In genomic region chr6:159758031-159759001, GRCh38 we compare ENCODE assay signal across 10 cellular contexts. TPM values are rescaled to one million over a fixed set of nuclear protein-coding genes. Genes with fewer than 3 reads are reported as not detected.
DNase-seq lines count a peak whose midpoint lies in the region; ATAC-seq and TF ChIP-seq lines count a peak whose summit lies in the region.
"Had no signal": no experiment of that assay in that cellular context is flagged by ENCODE, and none has a peak within 500 bp of the region (broad histone marks: within the 10 kb centered on the region; RNA-seq: fewer than 3 reads in every experiment).

No MANE protein-coding gene starts in this region.

- H3K27ac ChIP-seq in PC-3 (ENCODE audit: low read length) = no peak overlapping the region
- no peak overlapping the region for H3K27ac ChIP-seq in esophagus squamous epithelium
- H3K27ac ChIP-seq: BLaER1 treated with 17β-estradiol and CSF1 and Interleukin-3, amounts not matched to agents 10 nM and 100 nM had no signal

- TF ChIP-seq POLR2A in esophagus squamous epithelium (IDR thresholded peaks at IDR 0.05) = no peak

- no peak overlapping the region for H2AFZ ChIP-seq in PC-3 (ENCODE audit: low read length)

- peaks cover 35% of the 10 kb centered on the region for H3K4me1 Mint-ChIP-seq in T-helper 2 cell treated with Interferon-gamma antibody and Interleukin-4, amounts not matched to agents 5 μg/mL and 100 μg/mL, for 36 hours (ENCODE audit: low read depth)
- H3K4me1 Mint-ChIP-seq in effector memory CD8-positive, alpha-beta T cell (ENCODE audit: low read depth in 2 of 2) = peaks cover 23 to 27% of the 10 kb centered on the region in 2 donors
- H3K4me1 Mint-ChIP-seq in progenitor cell of endocrine pancreas (ENCODE audit: low read depth) = peaks cover 20% of the 10 kb centered on the region

- POLR2A ChIA-PET in PC-3 (lab: Charles Lee; ENCODE audit: unreplicated experiment) = no interaction called here

- no peaks in the 10 kb centered on the region for H3K9me3 ChIP-seq in PC-3 (ENCODE audit: low read length)
- H3K9me3 ChIP-seq in esophagus squamous epithelium = no peaks in the 10 kb centered on the region
- H3K9me3 ChIP-seq: BLaER1 treated with 17β-estradiol and CSF1 and Interleukin-3, amounts not matched to agents 10 nM and 100 nM had no signal

- no peak overlapping the region for H3K4me2 ChIP-seq in PC-3 (ENCODE audit: low read length)
- H3K4me2 ChIP-seq: BLaER1 treated with 17β-estradiol and CSF1 and Interleukin-3, amounts not matched to agents 10 nM and 100 nM had no signal

- H3K36me3 Mint-ChIP-seq in T-helper 2 cell treated with Interferon-gamma antibody and Interleukin-4, amounts not matched to agents 5 μg/mL and 100 μg/mL, for 36 hours (ENCODE audit: low read depth) = peaks cover 58% of the 10 kb centered on the region
- H3K36me3 Mint-ChIP-seq in effector memory CD8-positive, alpha-beta T cell (ENCODE audit: insufficient read depth) = peaks cover 76% of the 10 kb centered on the region
- peaks cover 29% of the 10 kb centered on the region for H3K36me3 Mint-ChIP-seq in progenitor cell of endocrine pancreas (ENCODE audit: insufficient read depth)

- no peaks in the 10 kb centered on the region for H3K9me3 Mint-ChIP-seq in T-helper 2 cell treated with Interferon-gamma antibody and Interleukin-4, amounts not matched to agents 5 μg/mL and 100 μg/mL, for 36 hours
- no peaks in the 10 kb centered on the region for H3K9me3 Mint-ChIP-seq in effector memory CD8-positive, alpha-beta T cell
- H3K9me3 Mint-ChIP-seq in progenitor cell of endocrine pancreas (ENCODE audit: low read depth) = no peaks in the 10 kb centered on the region

- no peaks in the 10 kb centered on the region for H3F3A ChIP-seq in PC-3 (ENCODE audit: low read length, unreplicated experiment)

- intact Hi-C loops in PC-3 (cut with micrococcal nuclease) (loop anchor here (2.0 kb wide), 1 partner anchor 32 kb away; the partner anchor contains the start of gene WTAP), esophagus squamous epithelium (cut with DNase I) (no loop called here)

- no peak for DNase-seq in T-helper 2 cell treated with Interferon-gamma antibody and Interleukin-4, amounts not matched to agents 5 μg/mL and 100 μg/mL, for 36 hours (ENCODE audit: low spot score)
- DNase-seq in T-helper 2 cell = no peak
- DNase-seq in PC-3 = peak; percentile 54
- no peak for DNase-seq in effector memory CD8-positive, alpha-beta T cell
- DNase-seq in progenitor cell of endocrine pancreas (ENCODE audit: low spot score, unreplicated experiment) = no peak
- DNase-seq in HuH-7.5 (ENCODE audit: low spot score) = no peak
- no peak for DNase-seq in esophagus squamous epithelium (lab: John Stamatoyannopoulos, UW)
- DNase-seq in activated CD4-positive, CD25-positive, alpha-beta regulatory T cell (lab: John Stamatoyannopoulos, UW) = no peak
- DNase-seq: Kasumi-1 had no signal

- H3K36me3 ChIP-seq in PC-3 (ENCODE audit: low read depth, low read length) = peaks cover 35% of the 10 kb centered on the region
- H3K36me3 ChIP-seq in esophagus squamous epithelium = peaks cover 6 to 64% (median 27%) of the 10 kb centered on the region in 3 donors

- H3K27ac Mint-ChIP-seq in T-helper 2 cell treated with Interferon-gamma antibody and Interleukin-4, amounts not matched to agents 5 μg/mL and 100 μg/mL, for 36 hours = peak overlapping the region; percentile 23
- peak overlapping the region; percentile 79 to 86 for H3K27ac Mint-ChIP-seq in effector memory CD8-positive, alpha-beta T cell
- peak overlapping the region; percentile 65 for H3K27ac Mint-ChIP-seq in progenitor cell of endocrine pancreas

- no peaks in the 10 kb centered on the region for H3K27me3 Mint-ChIP-seq in T-helper 2 cell treated with Interferon-gamma antibody and Interleukin-4, amounts not matched to agents 5 μg/mL and 100 μg/mL, for 36 hours (ENCODE audit: low read depth)
- H3K27me3 Mint-ChIP-seq in effector memory CD8-positive, alpha-beta T cell = no peaks in the 10 kb centered on the region
- H3K27me3 Mint-ChIP-seq in progenitor cell of endocrine pancreas = no peaks in the 10 kb centered on the region

- no peak overlapping the region for H3K4me3 ChIP-seq in PC-3 (ENCODE audit: low read length)
- H3K4me3 ChIP-seq in esophagus squamous epithelium = no peak overlapping the region
- H3K4me3 ChIP-seq: BLaER1 treated with 17β-estradiol and CSF1 and Interleukin-3, amounts not matched to agents 10 nM and 100 nM had no signal

- no TSS peak for BruUV-seq in PC-3 (replicated peaks; lab: Mats Ljungman, UMichigan)

- 87 to 95% methylated on average over 7 of the region's 7 CpGs for WGBS in esophagus squamous epithelium, 2 donors

- TF ChIP-seq CTCF in PC-3 (conservative IDR thresholded peaks at IDR 0.05; ENCODE audit: low read depth, low read length) (peak; percentile 27), progenitor cell of endocrine pancreas (IDR thresholded peaks at IDR 0.05; ENCODE audit: unreplicated experiment) (no peak), esophagus squamous epithelium (IDR thresholded peaks at IDR 0.05) (peak in 1 of 6 experiments; percentile 9)

- no peak overlapping the region for H3K4me3 Mint-ChIP-seq in T-helper 2 cell treated with Interferon-gamma antibody and Interleukin-4, amounts not matched to agents 5 μg/mL and 100 μg/mL, for 36 hours
- H3K4me3 Mint-ChIP-seq in effector memory CD8-positive, alpha-beta T cell = no peak overlapping the region
- peak overlapping the region; percentile 19 for H3K4me3 Mint-ChIP-seq in progenitor cell of endocrine pancreas (ENCODE audit: low read depth)

- no peak for ATAC-seq in PC-3
- ATAC-seq in effector memory CD8-positive, alpha-beta T cell (replicated peaks) = no peak

- no peaks in the 10 kb centered on the region for H3K79me2 ChIP-seq in PC-3 (ENCODE audit: low read length)

- H3K4me1 ChIP-seq in PC-3 (ENCODE audit: insufficient read depth, low read length) (peaks cover 21% of the 10 kb centered on the region), esophagus squamous epithelium (peaks cover 14 to 29% (median 21%) of the 10 kb centered on the region in 3 donors)

- H3K27me3 ChIP-seq in PC-3 (ENCODE audit: low read length) = no peaks in the 10 kb centered on the region
- no peaks in the 10 kb centered on the region for H3K27me3 ChIP-seq in esophagus squamous epithelium
- H3K27me3 ChIP-seq: BLaER1 treated with 17β-estradiol and CSF1 and Interleukin-3, amounts not matched to agents 10 nM and 100 nM had no signal

- H3K9ac ChIP-seq in PC-3 (ENCODE audit: low read length) = no peak overlapping the region
- H3K9ac ChIP-seq: BLaER1 treated with 17β-estradiol and CSF1 and Interleukin-3, amounts not matched to agents 10 nM and 100 nM had no signal

- no peaks in the 10 kb centered on the region for H3K9me2 ChIP-seq in PC-3 (replicated peaks; ENCODE audit: low read length)

- CTCF ChIA-PET in PC-3 (lab: Charles Lee) = no interaction called here

- 0 out of 2 replicates have a peak, but pooled peaks cover 3% of the 10 kb centered on the region for H4K20me1 ChIP-seq in PC-3 (ENCODE audit: low read length)

RNA-seq across cellular contexts. Expression of gene ACAT2, which starts 3.5 kb away (rescaled TPM):
- total RNA-seq in PC-3 (2014; rRNA removed) = 29.0 and 36.0 TPM in 2 replicates
- 85.1 and 103 TPM in 2 replicates for total RNA-seq in progenitor cell of endocrine pancreas
- total RNA-seq in esophagus squamous epithelium = 10 to 100 TPM; 24.9 to 56.8 (median 40.8) TPM

RNA-seq across cellular contexts. Expression of gene WTAP, which starts 31.0 kb away (rescaled TPM):
- total RNA-seq in PC-3 (2014; rRNA removed) = 50.8 and 54.5 TPM in 2 replicates
- 126 and 131 TPM in 2 replicates for total RNA-seq in progenitor cell of endocrine pancreas
- 100 to 1,000 TPM in 1 of 4 donors, 10 to 100 TPM in 3; 45.0 to 105 (median 82.6) TPM for total RNA-seq in esophagus squamous epithelium

RNA-seq across cellular contexts. Expression of gene TCP1, which starts 31.1 kb away (rescaled TPM):
- total RNA-seq in PC-3 (2014; rRNA removed) (253 and 280 TPM in 2 replicates), progenitor cell of endocrine pancreas (218 and 229 TPM in 2 replicates), esophagus squamous epithelium (100 to 1,000 TPM in 3 of 4 donors, 10 to 100 TPM in 1; 75.1 to 189 (median 172) TPM)

RNA-seq across cellular contexts. Expression of gene MRPL18, which starts 32.0 kb away (rescaled TPM):
- total RNA-seq in PC-3 (2014; rRNA removed) (123 and 155 TPM in 2 replicates), progenitor cell of endocrine pancreas (45.0 and 45.2 TPM in 2 replicates), esophagus squamous epithelium (10 to 100 TPM; 46.9 to 94.2 (median 56.0) TPM)

RNA-seq across cellular contexts. Expression of gene PNLDC1, which starts 41.8 kb away (rescaled TPM):
- not detected in 2 replicates for total RNA-seq in PC-3 (2014; rRNA removed)
- not detected in 2 replicates for total RNA-seq in progenitor cell of endocrine pancreas
- not detected for total RNA-seq in esophagus squamous epithelium

Comparison
In these comparisons a context has a peak if more than half of its experiments do, and no peak if none do; other contexts are left out.
1. H3K27ac Mint-ChIP-seq: peak in every context shown above with its lines; median percentile 82 in effector memory CD8-positive, alpha-beta T cell; 65 in progenitor cell of endocrine pancreas; 23 in T-helper 2 cell treated with Interferon-gamma antibody and Interleukin-4, amounts not matched to agents 5 μg/mL and 100 μg/mL, for 36 hours.